In the genomic region with DNA sequence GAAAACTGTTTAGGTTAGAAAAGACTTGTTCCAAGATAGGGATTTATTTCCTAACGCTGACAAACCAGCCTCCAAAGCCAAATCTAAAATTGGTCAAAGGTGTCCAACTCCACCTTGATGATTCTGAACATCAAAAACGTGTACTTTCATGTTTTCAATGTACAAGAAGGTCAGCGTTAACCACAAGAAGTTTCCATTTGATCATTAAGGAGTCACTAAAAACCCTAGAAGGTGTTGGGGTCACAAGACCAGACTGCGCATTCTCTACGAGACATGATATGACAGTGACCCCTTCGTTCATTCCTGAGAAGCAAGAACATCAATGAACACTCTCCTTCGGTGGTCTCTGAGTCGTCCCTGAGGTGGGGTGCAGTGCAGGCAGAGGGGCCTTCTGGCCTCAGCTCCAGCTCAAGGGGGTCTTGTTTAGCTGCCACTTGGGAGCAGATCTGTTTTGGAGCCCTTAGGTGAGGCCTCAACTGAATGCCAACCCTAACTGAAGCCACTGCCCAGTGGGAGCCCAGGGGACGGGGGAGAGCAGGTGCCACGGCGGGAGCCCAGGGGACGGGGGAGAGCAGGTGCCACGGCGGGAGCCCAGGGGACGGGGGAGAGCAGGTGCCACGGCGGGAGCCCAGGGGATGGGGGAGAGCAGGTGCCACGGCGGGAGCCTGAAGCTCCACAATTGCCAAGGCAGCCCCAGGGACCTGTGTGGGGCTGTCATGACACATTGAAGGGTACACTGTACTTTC, we compare ENCODE assay signal across 1 cellular context.
A peak's percentile ranks its signal among the peaks of the same experiment; 100 is the strongest.
TF ChIP-seq lines count a peak whose summit lies in the region.

No MANE protein-coding gene starts in this region.

TF ChIP-seq in GM12878, 131 proteins besides CTCF, POLR2A, EP300 and RAD21:
- TF ChIP-seq, protein P1, sequence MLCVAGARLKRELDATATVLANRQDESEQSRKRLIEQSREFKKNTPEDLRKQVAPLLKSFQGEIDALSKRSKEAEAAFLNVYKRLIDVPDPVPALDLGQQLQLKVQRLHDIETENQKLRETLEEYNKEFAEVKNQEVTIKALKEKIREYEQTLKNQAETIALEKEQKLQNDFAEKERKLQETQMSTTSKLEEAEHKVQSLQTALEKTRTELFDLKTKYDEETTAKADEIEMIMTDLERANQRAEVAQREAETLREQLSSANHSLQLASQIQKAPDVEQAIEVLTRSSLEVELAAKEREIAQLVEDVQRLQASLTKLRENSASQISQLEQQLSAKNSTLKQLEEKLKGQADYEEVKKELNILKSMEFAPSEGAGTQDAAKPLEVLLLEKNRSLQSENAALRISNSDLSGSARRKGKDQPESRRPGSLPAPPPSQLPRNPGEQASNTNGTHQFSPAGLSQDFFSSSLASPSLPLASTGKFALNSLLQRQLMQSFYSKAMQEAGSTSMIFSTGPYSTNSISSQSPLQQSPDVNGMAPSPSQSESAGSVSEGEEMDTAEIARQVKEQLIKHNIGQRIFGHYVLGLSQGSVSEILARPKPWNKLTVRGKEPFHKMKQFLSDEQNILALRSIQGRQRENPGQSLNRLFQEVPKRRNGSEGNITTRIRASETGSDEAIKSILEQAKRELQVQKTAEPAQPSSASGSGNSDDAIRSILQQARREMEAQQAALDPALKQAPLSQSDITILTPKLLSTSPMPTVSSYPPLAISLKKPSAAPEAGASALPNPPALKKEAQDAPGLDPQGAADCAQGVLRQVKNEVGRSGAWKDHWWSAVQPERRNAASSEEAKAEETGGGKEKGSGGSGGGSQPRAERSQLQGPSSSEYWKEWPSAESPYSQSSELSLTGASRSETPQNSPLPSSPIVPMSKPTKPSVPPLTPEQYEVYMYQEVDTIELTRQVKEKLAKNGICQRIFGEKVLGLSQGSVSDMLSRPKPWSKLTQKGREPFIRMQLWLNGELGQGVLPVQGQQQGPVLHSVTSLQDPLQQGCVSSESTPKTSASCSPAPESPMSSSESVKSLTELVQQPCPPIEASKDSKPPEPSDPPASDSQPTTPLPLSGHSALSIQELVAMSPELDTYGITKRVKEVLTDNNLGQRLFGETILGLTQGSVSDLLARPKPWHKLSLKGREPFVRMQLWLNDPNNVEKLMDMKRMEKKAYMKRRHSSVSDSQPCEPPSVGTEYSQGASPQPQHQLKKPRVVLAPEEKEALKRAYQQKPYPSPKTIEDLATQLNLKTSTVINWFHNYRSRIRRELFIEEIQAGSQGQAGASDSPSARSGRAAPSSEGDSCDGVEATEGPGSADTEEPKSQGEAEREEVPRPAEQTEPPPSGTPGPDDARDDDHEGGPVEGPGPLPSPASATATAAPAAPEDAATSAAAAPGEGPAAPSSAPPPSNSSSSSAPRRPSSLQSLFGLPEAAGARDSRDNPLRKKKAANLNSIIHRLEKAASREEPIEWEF (IDR thresholded peaks at IDR 0.05; ENCODE audit: insufficient replicate concordance, low read depth, low read length) = no peak
- TF ChIP-seq NBN (IDR thresholded peaks at IDR 0.05) = no peak
- TF ChIP-seq DPF2 (IDR thresholded peaks at IDR 0.05) = peak; percentile 37
- TF ChIP-seq ATF7 (IDR thresholded peaks at IDR 0.05; ENCODE audit: low read depth) = peak; percentile 62
- peak in 1 of 2 experiments; percentile 70; a peak in 2 of 4 replicates for TF ChIP-seq BHLHE40 (IDR thresholded peaks at IDR 0.05; ENCODE audit: borderline replicate concordance in 1 of 2, low read depth in 2 of 2, low read length in 1 of 2)
- TF ChIP-seq RUNX3 (IDR thresholded peaks at IDR 0.05; ENCODE audit: low read length) = peak; percentile 73
- peak in 1 of 2 experiments; percentile 9; a peak in 2 of 4 replicates for TF ChIP-seq IKZF2 (IDR thresholded peaks at IDR 0.05)
- no peak for TF ChIP-seq NRF1 (conservative IDR thresholded peaks at IDR 0.05; ENCODE audit: low read depth, low read length)
- peak; percentile 83 for TF ChIP-seq NR2F1 (conservative IDR thresholded peaks at IDR 0.05)
- 0 out of 2 replicates have a peak, but pooled peaks have one; percentile 51 for TF ChIP-seq MTA2 (IDR thresholded peaks at IDR 0.05; ENCODE audit: low read depth)
